Comparison of ENCODE assay signal across 31 cellular contexts in genomic region chr2:174052639-174052976, GRCh38.
DNase-seq lines count a peak whose midpoint lies in the region; ATAC-seq, FAIRE-seq and TF ChIP-seq lines count a peak whose summit lies in the region.
"Had no signal": no experiment of that assay in that cellular context is flagged by ENCODE, and none has a peak within 500 bp of the region (broad histone marks: within the 10 kb centered on the region; RNA-seq: fewer than 3 reads in every experiment).

No MANE protein-coding gene starts in this region.

- TF ChIP-seq EP300 in K562 (IDR thresholded peaks at IDR 0.05; ENCODE audit: low read length) (no peak), gastroesophageal sphincter (IDR thresholded peaks at IDR 0.05) (no peak)

- no peak for TF ChIP-seq RAD21 in K562 (CRISPR knock-in tag; conservative IDR thresholded peaks at IDR 0.05 in 1 of 2, IDR thresholded peaks at IDR 0.05 in 1 of 2)

- no peak overlapping the region for H3K27ac Mint-ChIP-seq in T-helper 2 cell treated with Interferon-gamma antibody and Interleukin-4, amounts not matched to agents 5 μg/mL and 100 μg/mL, for 36 hours
- H3K27ac Mint-ChIP-seq: activated naive CD4-positive, alpha-beta T cell treated with anti-CD3 and anti-CD28 coated beads, Interleukin-2, amount 50 U/mL, for 72 hours; activated T-helper 17 cell treated with anti-CD3 and anti-CD28 coated beads, Interleukin-2, amount 50 U/mL, for 72 hours; CD8-positive, alpha-beta T cell; stimulated activated naive CD8-positive, alpha-beta T cell treated with anti-CD3 and anti-CD28 coated beads, Interleukin-15, amount 100 ng/mL, for 72 hours had no signal

- H3K27me3 Mint-ChIP-seq in T-helper 2 cell treated with Interferon-gamma antibody and Interleukin-4, amounts not matched to agents 5 μg/mL and 100 μg/mL, for 36 hours (ENCODE audit: low read depth): peaks cover 4% of the 10 kb centered on the region

- CTCF ChIA-PET in K562 (lab: Yijun Ruan, JAX; ENCODE audit: low intra/inter-chr PET ratio): no interaction called here

- H3K27ac ChIP-seq in cardiac muscle cell (peak overlapping the region; percentile 63), K562 (ENCODE audit: extremely low read depth, low read depth, low read length) (no peak overlapping the region), mesodermal cell (ENCODE audit: low read depth, low read length, severe bottlenecking) (peak overlapping the region; percentile 93), vagina (peak overlapping the region; percentile 60), gastroesophageal sphincter (no peak overlapping the region)
- H3K27ac ChIP-seq: HL-60, neural progenitor cell, tibial artery had no signal

- H3K4me1 Mint-ChIP-seq in T-helper 2 cell treated with Interferon-gamma antibody and Interleukin-4, amounts not matched to agents 5 μg/mL and 100 μg/mL, for 36 hours (ENCODE audit: low read depth): no peaks in the 10 kb centered on the region
- H3K4me1 Mint-ChIP-seq: activated T-helper 17 cell treated with anti-CD3 and anti-CD28 coated beads, Interleukin-2, amount 50 U/mL, for 72 hours; stimulated activated naive CD8-positive, alpha-beta T cell treated with anti-CD3 and anti-CD28 coated beads, Interleukin-15, amount 100 ng/mL, for 72 hours had no signal

- H3K36me3 ChIP-seq in cardiac muscle cell: no peaks in the 10 kb centered on the region
- no peaks in the 10 kb centered on the region for H3K36me3 ChIP-seq in K562 (ENCODE audit: control insufficient read depth, insufficient read depth, low read length)
- no peaks in the 10 kb centered on the region for H3K36me3 ChIP-seq in mesodermal cell (ENCODE audit: control insufficient read depth, insufficient read depth, low read length)
- no peaks in the 10 kb centered on the region for H3K36me3 ChIP-seq in vagina
- no peaks in the 10 kb centered on the region for H3K36me3 ChIP-seq in gastroesophageal sphincter
- H3K36me3 ChIP-seq: neural progenitor cell, tibial artery had no signal

- H3K9me1 ChIP-seq in K562 (ENCODE audit: control insufficient read depth, insufficient read depth, low read length): no peaks in the 10 kb centered on the region

- no peaks in the 10 kb centered on the region for H4K20me1 ChIP-seq in K562 (replicated peaks; ENCODE audit: control insufficient read depth, insufficient read depth, low read length)

- no peaks in the 10 kb centered on the region for H3K9me3 ChIP-seq in cardiac muscle cell (ENCODE audit: low read depth)
- no peaks in the 10 kb centered on the region for H3K9me3 ChIP-seq in K562 (replicated peaks; ENCODE audit: control insufficient read depth, insufficient read depth, low read depth, low read length)
- peaks cover 5% of the 10 kb centered on the region for H3K9me3 ChIP-seq in mesodermal cell (ENCODE audit: control insufficient read depth, low read length)
- H3K9me3 ChIP-seq in vagina: no peaks in the 10 kb centered on the region
- H3K9me3 ChIP-seq in gastroesophageal sphincter: no peaks in the 10 kb centered on the region
- H3K9me3 ChIP-seq: tibial artery had no signal

- TF ChIP-seq POLR2A in K562 (conservative IDR thresholded peaks at IDR 0.05) (no peak), vagina (IDR thresholded peaks at IDR 0.05) (no peak), gastroesophageal sphincter (IDR thresholded peaks at IDR 0.05) (no peak)

- no peak overlapping the region for H3K9ac ChIP-seq in K562 (ENCODE audit: insufficient read depth in 1 of 2, low read depth in 2 of 2, low read length in 2 of 2)
- H3K9ac ChIP-seq: neural progenitor cell had no signal

- H3K9me3 Mint-ChIP-seq in T-helper 2 cell treated with Interferon-gamma antibody and Interleukin-4, amounts not matched to agents 5 μg/mL and 100 μg/mL, for 36 hours: no peaks in the 10 kb centered on the region
- H3K9me3 Mint-ChIP-seq: activated T-helper 17 cell treated with anti-CD3 and anti-CD28 coated beads, Interleukin-2, amount 50 U/mL, for 72 hours; CD8-positive, alpha-beta T cell; stimulated activated naive CD8-positive, alpha-beta T cell treated with anti-CD3 and anti-CD28 coated beads, Interleukin-15, amount 100 ng/mL, for 72 hours had no signal

- H3K36me3 Mint-ChIP-seq in T-helper 2 cell treated with Interferon-gamma antibody and Interleukin-4, amounts not matched to agents 5 μg/mL and 100 μg/mL, for 36 hours (ENCODE audit: low read depth): no peaks in the 10 kb centered on the region
- H3K36me3 Mint-ChIP-seq: CD8-positive, alpha-beta T cell; neural progenitor cell had no signal

- no peak for TF ChIP-seq CTCF in cardiac muscle cell (IDR thresholded peaks at IDR 0.05; ENCODE audit: low read depth, low read length)
- TF ChIP-seq CTCF in K562 (IDR thresholded peaks at IDR 0.05 in 2 of 3, conservative IDR thresholded peaks at IDR 0.05 in 1 of 3; ENCODE audit: insufficient read depth in 2 of 3, low read depth in 1 of 3, low read length in 3 of 3): no peak
- no peak for TF ChIP-seq CTCF in vagina (IDR thresholded peaks at IDR 0.05)
- no peak for TF ChIP-seq CTCF in gastroesophageal sphincter (IDR thresholded peaks at IDR 0.05)

- no peak overlapping the region for H3K4me3 Mint-ChIP-seq in T-helper 2 cell treated with Interferon-gamma antibody and Interleukin-4, amounts not matched to agents 5 μg/mL and 100 μg/mL, for 36 hours
- H3K4me3 Mint-ChIP-seq: activated T-helper 17 cell treated with anti-CD3 and anti-CD28 coated beads, Interleukin-2, amount 50 U/mL, for 72 hours; CD8-positive, alpha-beta T cell; neural progenitor cell; stimulated activated naive CD8-positive, alpha-beta T cell treated with anti-CD3 and anti-CD28 coated beads, Interleukin-15, amount 100 ng/mL, for 72 hours had no signal

- H3K4me1 ChIP-seq in cardiac muscle cell (ENCODE audit: low read depth) (peaks cover 24% of the 10 kb centered on the region), K562 (replicated peaks in 1 of 2; ENCODE audit: control insufficient read depth in 2 of 2, insufficient read depth in 2 of 2, low read length in 2 of 2) (peaks cover 13 to 14% of the 10 kb centered on the region in 2 experiments), mesodermal cell (ENCODE audit: control insufficient read depth, insufficient read depth, low read length, poor library complexity, severe bottlenecking) (peaks cover 39% of the 10 kb centered on the region), vagina (peaks cover 31% of the 10 kb centered on the region), gastroesophageal sphincter (peaks cover 0 to 8% (median 0%) of the 10 kb centered on the region in 3 donors)
- H3K4me1 ChIP-seq: tibial artery had no signal

- no peak for FAIRE-seq in K562 (lab: Jason Lieb, UNC)
- FAIRE-seq: G401.6, H1 had no signal

- DNase-seq in cardiac muscle cell (ENCODE audit: low read depth in 1 of 2, low spot score in 1 of 2): no peak
- DNase-seq in Right ventricle myocardium inferior (ENCODE audit: missing footprints): no peak
- no peak for DNase-seq in K562 (ENCODE audit: extremely low read depth in 1 of 4, low spot score in 3 of 4)
- no peak for DNase-seq in vagina (ENCODE audit: extremely low spot score in 2 of 2)
- no peak for DNase-seq in T-helper 2 cell treated with Interferon-gamma antibody and Interleukin-4, amounts not matched to agents 5 μg/mL and 100 μg/mL, for 36 hours (ENCODE audit: low spot score)
- DNase-seq: activated CD4-positive, alpha-beta T cell treated with anti-CD3 and anti-CD28 coated beads, Interleukin-2, amount 50 U/mL, for 48 hours; activated CD4-positive, CD25-positive, alpha-beta regulatory T cell; activated CD8-positive, alpha-beta memory T cell treated with anti-CD3 and anti-CD28 coated beads, Interleukin-2, amount 50 U/mL, for 48 hours; CD8-positive, alpha-beta T cell; cerebellar nuclear complex; DMS53; foreskin melanocyte; hypothalamus; NCI-H1105 treated with DMSO at 0.1 percent for 48 hours; NCI-H2081 treated with DMSO at 0.1 percent for 48 hours; NCI-H345; NCI-H748 treated with DMSO at 0.1 percent for 48 hours; posterior cingulate gyrus; stimulated activated CD4-positive, alpha-beta T cell treated with anti-CD3 and anti-CD28 coated beads, Interleukin-15, amount 100 ng/mL, for 24 hours; stimulated activated naive CD8-positive, alpha-beta T cell treated with anti-CD3 and anti-CD28 coated beads, Interleukin-15, amount 100 ng/mL, for 72 hours; SW 1271; tibial artery had no signal

- in situ Hi-C loops in K562 (cut with MboI): no loop called here

- no peaks in the 10 kb centered on the region for H3K79me2 ChIP-seq in K562 (ENCODE audit: control insufficient read depth, insufficient read depth, low read length)

- H3K27me3 ChIP-seq in cardiac muscle cell (no peaks in the 10 kb centered on the region), K562 (ENCODE audit: control insufficient read depth in 2 of 2, insufficient read depth in 2 of 2, low read length in 2 of 2) (no peaks in the 10 kb centered on the region), vagina (no peaks in the 10 kb centered on the region), gastroesophageal sphincter (no peaks in the 10 kb centered on the region)
- H3K27me3 ChIP-seq: neural progenitor cell, tibial artery had no signal

- H3K4me2 ChIP-seq in K562 (ENCODE audit: insufficient read depth, low read length): peak overlapping the region; percentile 55

- ATAC-seq in Right ventricle myocardium inferior (no peak), K562 (no peak), gastroesophageal sphincter (no peak), HG02973 (IDR thresholded peaks at IDR 0.05; ENCODE audit: unreplicated experiment) (no peak)
- ATAC-seq: activated naive CD4-positive, alpha-beta T cell treated with anti-CD3 and anti-CD28 coated beads, Interleukin-2, amount 50 U/mL, for 72 hours; activated T-helper 17 cell treated with anti-CD3 and anti-CD28 coated beads, Interleukin-2, amount 50 U/mL, for 72 hours; CD8-positive, alpha-beta T cell; stimulated activated naive CD8-positive, alpha-beta T cell treated with anti-CD3 and anti-CD28 coated beads, Interleukin-15, amount 100 ng/mL, for 72 hours had no signal

- intact Hi-C loops in Right ventricle myocardium inferior (cut with DNase I) (loop anchor here (5.0 kb wide), 1 partner anchor 470 kb away; no protein-coding TSS in a partner anchor), K562 (cut with micrococcal nuclease) (loop anchor here (5.0 kb wide), 3 partner anchors 160 to 650 kb away; no protein-coding TSS in a partner anchor), vagina (cut with DNase I) (no loop called here)

- H2AFZ ChIP-seq in K562 (ENCODE audit: low read depth, low read length): peak overlapping the region; percentile 71

- no TSS peak for BruUV-seq in K562 (replicated peaks; lab: Mats Ljungman, UMichigan)

- H3K4me3 ChIP-seq in cardiac muscle cell (no peak overlapping the region), K562 (no peak overlapping the region), mesodermal cell (ENCODE audit: extremely low read depth, insufficient read depth, low read length, poor library complexity, severe bottlenecking) (peak overlapping the region; percentile 27), vagina (no peak overlapping the region), gastroesophageal sphincter (no peak overlapping the region)
- H3K4me3 ChIP-seq: tibial artery had no signal

- WGBS in K562 (ENCODE audit: insufficient coverage, low coverage, missing lambda C conversion rate): 22% methylated on average over 2 of the region's 2 CpGs
- WGBS in mesodermal cell (ENCODE audit: insufficient coverage in 2 of 2), 2 experiments: no CpG with 5 or more reads among the region's 2 CpGs
- whole genome bisulfite sequencing in gastroesophageal sphincter (ENCODE audit: low coverage in 1 of 2), 2 donors: 44 to 49% methylated on average over 2 of the region's 2 CpGs

- POLR2A ChIA-PET in K562 (lab: Yijun Ruan, JAX): interaction anchor here (0.7 to 1.9 kb wide), 4 partner anchors 8 to 42 kb away, joined by 3 to 6 read pairs (median 4); no protein-coding TSS in a partner anchor

Comparison
In these comparisons a context has a peak if more than half of its experiments do, and no peak if none do; other contexts are left out.
1. H3K27ac ChIP-seq: peak in cardiac muscle cell (single experiment), mesodermal cell (single experiment) and vagina (single experiment); none in K562 (single experiment) and gastroesophageal sphincter (0 of 4).